Comparison of ENCODE assay signal across 5 cellular contexts in genomic region chr21:41610840-41611115, GRCh38.
DNase-seq lines count a peak whose midpoint lies in the region; ATAC-seq and TF ChIP-seq lines count a peak whose summit lies in the region.
"Not testable (repeated sequence)": the region's sequence is repeated elsewhere in the genome, so short reads cannot be mapped to it uniquely, and the experiment has no call there.

No MANE protein-coding gene starts in this region.

- not testable (repeated sequence) for BruUV-seq in Panc1 (replicated peaks; lab: Mats Ljungman, UMichigan)

- not testable (repeated sequence) for DNase-seq in Panc1 (ENCODE audit: low read depth, low spot score); tibial artery
- DNase-seq in cardiac septum (ENCODE audit: low spot score) (peak; percentile 1), sciatic nerve (ENCODE audit: low spot score) (peak; percentile 30)

- CTCF ChIA-PET in Panc1 (lab: Charles Lee) = interaction anchor here (0.6 to 2.5 kb wide), 3 partner anchors 81 to 206 kb away, joined by 3 to 14 read pairs (median 4); no protein-coding TSS in a partner anchor

- H3K27me3 ChIP-seq in Panc1 (ENCODE audit: control insufficient read depth, insufficient read depth, low read length); tibial artery: not testable (repeated sequence)

- TF ChIP-seq CTCF in Panc1 (IDR thresholded peaks at IDR 0.05); VCaP (conservative IDR thresholded peaks at IDR 0.05); tibial artery (IDR thresholded peaks at IDR 0.05): not testable (repeated sequence)

- ATAC-seq in Panc1, sciatic nerve: not testable (repeated sequence)

- H3K4me3 ChIP-seq in Panc1 (ENCODE audit: low read depth in 2 of 2, low read length in 2 of 2); tibial artery: not testable (repeated sequence)

- not testable (repeated sequence) for H3K36me3 ChIP-seq in Panc1 (ENCODE audit: control insufficient read depth, insufficient read depth, low read length); tibial artery

- POLR2A ChIA-PET in Panc1 (lab: Charles Lee) = interaction anchor here (0.6 kb wide), 1 partner anchor 1616 kb away, joined by 6 read pairs; no protein-coding TSS in a partner anchor

- intact Hi-C loops in Panc1 (cut with micrococcal nuclease; ENCODE audit: unreplicated experiment) = loop anchor here (2.0 to 5.0 kb wide), 2 partner anchors 147 to 328 kb away; no protein-coding TSS in a partner anchor
- intact Hi-C loops in cardiac septum (cut with DNase I) = loop anchor here (5.0 kb wide), 2 partner anchors 207 to 507 kb away; no protein-coding TSS in a partner anchor
- intact Hi-C loops in sciatic nerve (cut with DNase I) = not testable (repeated sequence)
- intact Hi-C loops in tibial artery (cut with DNase I; ENCODE audit: low total_unique reads) = loop anchor here (5.0 to 10.0 kb wide), 2 partner anchors 207 to 404 kb away; partner anchors contain the start of gene ZBTB21

- in situ Hi-C loops in Panc1 (cut with HindIII; ENCODE audit: low pct_unique_long_range_greater_than_20kb, low sequenced_read_pairs) = loop anchor here (25.0 kb wide), 1 partner anchor 152 kb away; the partner anchor contains the start of gene RIPK4

- peaks cover 51% of the 10 kb centered on the region for H3K4me1 ChIP-seq in Panc1 (ENCODE audit: control insufficient read depth, insufficient read depth, low read length)
- peaks cover 11 to 44% (median 42%) of the 10 kb centered on the region in 4 donors for H3K4me1 ChIP-seq in tibial artery

- H3K27ac ChIP-seq in Panc1 (ENCODE audit: low read length) = peak overlapping the region; percentile 97
- H3K27ac ChIP-seq in VCaP = peak overlapping the region; percentile 66
- H3K27ac ChIP-seq in tibial artery = peak overlapping the region; percentile 92 to 95

- not testable (repeated sequence) for H3K9me3 ChIP-seq in Panc1 (ENCODE audit: control insufficient read depth, insufficient read depth, low read depth, low read length); tibial artery
